ENCODE assay signal across 1 cellular context in the genomic region with DNA sequence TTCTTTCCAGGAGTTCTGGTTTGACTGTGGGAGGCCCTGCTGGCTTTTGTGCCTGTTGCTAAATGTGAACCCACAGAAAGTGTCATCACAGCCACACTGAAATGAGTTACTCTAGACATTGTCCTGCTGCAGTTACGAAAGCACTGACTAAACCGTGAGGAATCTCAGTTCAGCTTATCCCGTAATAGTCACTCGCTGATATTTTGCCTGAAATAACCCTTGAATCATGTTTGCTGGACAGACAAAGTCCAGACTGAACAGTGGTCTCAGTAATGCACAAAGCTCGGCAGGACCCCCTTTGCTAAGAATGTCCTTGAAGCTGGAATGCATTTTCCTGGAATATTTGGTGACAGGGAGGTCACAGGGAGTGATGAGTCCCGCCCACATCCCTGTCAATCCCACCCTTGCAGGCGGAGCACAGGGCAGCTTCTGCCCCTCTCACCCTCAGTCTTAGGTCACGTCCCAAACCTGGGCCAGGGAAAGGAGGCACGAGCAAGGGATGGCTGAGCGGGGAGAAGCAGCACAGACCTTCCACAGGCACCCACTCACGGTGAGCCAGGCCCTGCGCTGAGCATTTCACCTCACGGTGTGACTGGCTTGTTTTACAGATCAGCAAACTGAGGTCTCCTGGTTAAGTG.
TF ChIP-seq lines count a peak whose summit lies in the region.

No MANE protein-coding gene starts in this region.

TF ChIP-seq in endothelial cell of umbilical vein, 7 proteins besides CTCF, POLR2A, EP300 and RAD21 (continued from another document):
- TF ChIP-seq GATA2 (IDR thresholded peaks at IDR 0.05; ENCODE audit: insufficient read depth, insufficient read length, low read depth, low read length) (no peak), EZH2 (IDR thresholded peaks at IDR 0.05; ENCODE audit: borderline replicate concordance, low read depth, low read length, severe bottlenecking) (no peak)
- TF ChIP-seq, protein P1, sequence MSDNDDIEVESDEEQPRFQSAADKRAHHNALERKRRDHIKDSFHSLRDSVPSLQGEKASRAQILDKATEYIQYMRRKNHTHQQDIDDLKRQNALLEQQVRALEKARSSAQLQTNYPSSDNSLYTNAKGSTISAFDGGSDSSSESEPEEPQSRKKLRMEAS (IDR thresholded peaks at IDR 0.05; ENCODE audit: insufficient read depth, insufficient read length), result no peak
